Comparison of ENCODE assay signal across 8 cellular contexts in the genomic region with DNA sequence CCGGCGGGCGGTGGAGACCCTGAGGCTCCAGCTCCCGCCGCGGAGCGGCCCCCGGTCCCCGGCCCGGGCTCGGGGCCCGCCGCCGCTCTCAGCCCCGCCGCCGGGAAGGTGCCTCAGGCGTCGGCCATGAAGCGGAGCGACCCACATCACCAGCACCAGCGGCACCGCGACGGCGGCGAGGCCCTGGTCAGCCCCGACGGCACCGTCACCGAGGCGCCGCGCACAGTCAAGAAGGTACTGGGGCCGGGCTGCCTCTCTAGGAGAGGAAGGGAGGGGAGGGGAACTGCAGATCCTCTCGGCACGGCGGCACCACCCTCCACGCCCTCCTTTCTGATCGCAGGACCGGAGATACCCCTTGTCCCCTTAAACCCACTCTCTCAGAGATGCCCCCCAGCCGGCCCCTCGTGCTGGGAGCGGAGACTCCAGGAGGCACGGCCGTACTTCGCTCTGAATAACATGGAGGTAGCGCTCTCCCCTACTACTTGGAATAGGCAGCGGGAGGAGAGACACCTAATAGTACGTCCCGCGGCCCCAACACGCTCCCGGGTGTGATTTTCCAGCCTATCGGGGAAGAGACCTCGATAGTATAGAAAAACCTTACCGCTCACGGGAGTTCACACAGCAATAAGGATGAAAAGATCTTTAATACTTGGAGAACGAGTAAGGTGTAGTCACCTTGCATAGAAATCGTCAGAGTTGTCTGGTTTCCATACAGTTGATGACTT. TPM values are rescaled to one million over a fixed set of nuclear protein-coding genes. Genes with fewer than 3 reads are reported as not detected.
DNase-seq lines count a peak whose midpoint lies in the region; ATAC-seq and TF ChIP-seq lines count a peak whose summit lies in the region.

No MANE protein-coding gene starts in this region.

- H3K9ac ChIP-seq in BLaER1 treated with 17β-estradiol and CSF1 and Interleukin-3, amounts not matched to agents 10 nM and 100 nM = peak overlapping the region; percentile 80 to 92 (median 88)
- peak overlapping the region; percentile 63 for H3K9ac ChIP-seq in PC-3 (ENCODE audit: low read length)
- H3K9ac ChIP-seq in neural progenitor cell = peak overlapping the region; percentile 14

- H3K27ac Mint-ChIP-seq in activated T-helper 2 cell treated with anti-CD3 and anti-CD28 coated beads, Interferon-gamma antibody, Interleukin-2, Interleukin-4, amounts not matched to agents 10 μg/mL and 5 μg/mL and 100 μg/mL, durations not matched to agents 14 hours and 24 hours and 36 hours = peak overlapping the region; percentile 76
- H3K27ac Mint-ChIP-seq in neural progenitor cell = peak overlapping the region; percentile 74

- intact Hi-C loops in PC-3 (cut with micrococcal nuclease) = no loop called here
- intact Hi-C loops in activated T-helper 2 cell treated with anti-CD3 and anti-CD28 coated beads, Interferon-gamma antibody, Interleukin-2, Interleukin-4, amounts not matched to agents 10 μg/mL and 5 μg/mL and 100 μg/mL, durations not matched to agents 14 hours and 24 hours and 36 hours (cut with micrococcal nuclease) = loop anchor here (2.0 to 10.0 kb wide), 3 partner anchors 209 to 1573 kb away; a partner anchor contains a TSS

- no peaks in the 10 kb centered on the region for H3K9me3 Mint-ChIP-seq in activated T-helper 2 cell treated with anti-CD3 and anti-CD28 coated beads, Interferon-gamma antibody, Interleukin-2, Interleukin-4, amounts not matched to agents 10 μg/mL and 5 μg/mL and 100 μg/mL, durations not matched to agents 14 hours and 24 hours and 36 hours
- H3K9me3 Mint-ChIP-seq in neural progenitor cell = no peaks in the 10 kb centered on the region

- CTCF ChIA-PET in PC-3 (lab: Charles Lee) = interaction anchor here (0.7 kb wide), 2 partner anchors 62 to 142 kb away, joined by 4 to 5 read pairs; no protein-coding TSS in a partner anchor

- H3F3A ChIP-seq in PC-3 (ENCODE audit: low read length, unreplicated experiment) (no peaks in the 10 kb centered on the region), neural progenitor cell (ENCODE audit: low read depth) (peaks cover 32% of the 10 kb centered on the region)

- H3K27ac ChIP-seq in BLaER1 treated with 17β-estradiol and CSF1 and Interleukin-3, amounts not matched to agents 10 nM and 100 nM = peak overlapping the region; percentile 52 to 91 (median 88); a peak in 21 of 22 replicates
- no peak overlapping the region for H3K27ac ChIP-seq in PC-3 (ENCODE audit: low read length)
- peak overlapping the region; percentile 27 for H3K27ac ChIP-seq in neural progenitor cell
- peak overlapping the region; percentile 99 for H3K27ac ChIP-seq in substantia nigra (ENCODE audit: low read depth, low read length, poor library complexity, severe bottlenecking)

- ATAC-seq in GM19395 (IDR thresholded peaks at IDR 0.05; ENCODE audit: unreplicated experiment) (peak; percentile 49), HG03460 (IDR thresholded peaks at IDR 0.05; ENCODE audit: unreplicated experiment) (peak; percentile 41), PC-3 (peak; percentile 57)

- H3K4me1 ChIP-seq in BLaER1 treated with 17β-estradiol and CSF1 and Interleukin-3, amounts not matched to agents 10 nM and 100 nM = peaks cover 38 to 58% (median 55%) of the 10 kb centered on the region in 10 experiments
- H3K4me1 ChIP-seq in PC-3 (ENCODE audit: insufficient read depth, low read length) = peaks cover 22% of the 10 kb centered on the region
- H3K4me1 ChIP-seq in neural progenitor cell = peaks cover 13% of the 10 kb centered on the region

- H3K4me2 ChIP-seq in BLaER1 treated with 17β-estradiol and CSF1 and Interleukin-3, amounts not matched to agents 10 nM and 100 nM = peak overlapping the region; percentile 78 to 97 (median 89)
- H3K4me2 ChIP-seq in PC-3 (ENCODE audit: low read length) = peak overlapping the region; percentile 83
- H3K4me2 ChIP-seq in neural progenitor cell = peak overlapping the region; percentile 89

- H3K27me3 ChIP-seq in BLaER1 treated with 17β-estradiol and CSF1 and Interleukin-3, amounts not matched to agents 10 nM and 100 nM = no peaks in the 10 kb centered on the region
- no peaks in the 10 kb centered on the region for H3K27me3 ChIP-seq in PC-3 (ENCODE audit: low read length)
- no peaks in the 10 kb centered on the region for H3K27me3 ChIP-seq in neural progenitor cell

- H3K79me2 ChIP-seq in PC-3 (ENCODE audit: low read length) = peaks cover 35% of the 10 kb centered on the region
- H3K79me2 ChIP-seq in neural progenitor cell (ENCODE audit: low read depth) = peaks cover 51% of the 10 kb centered on the region

- H3K4me3 ChIP-seq in BLaER1 treated with 17β-estradiol and CSF1 and Interleukin-3, amounts not matched to agents 10 nM and 100 nM = peak overlapping the region; percentile 91 to 98 (median 97)
- H3K4me3 ChIP-seq in PC-3 (ENCODE audit: low read length) (peak overlapping the region; percentile 82), fibroblast of the aortic adventitia (ENCODE audit: low read depth, low read length) (peak overlapping the region; percentile 79), neural progenitor cell (peak overlapping the region; percentile 75)

- no TSS peak for BruUV-seq in PC-3 (replicated peaks; lab: Mats Ljungman, UMichigan)

- peaks cover 0 to 41% (median 14%) of the 10 kb centered on the region in 11 experiments; a peak in 10 of 22 replicates for H4K20me1 ChIP-seq in BLaER1 treated with 17β-estradiol and CSF1 and Interleukin-3, amounts not matched to agents 10 nM and 100 nM
- H4K20me1 ChIP-seq in PC-3 (ENCODE audit: low read length) (no peaks in the 10 kb centered on the region), neural progenitor cell (ENCODE audit: low read depth) (peaks cover 26% of the 10 kb centered on the region)

- DNase-seq in PC-3 (peak; percentile 41), fibroblast of the aortic adventitia (ENCODE audit: low read depth) (peak; percentile 25), neural progenitor cell (ENCODE audit: low spot score) (peak; percentile 77), substantia nigra (lab: John Stamatoyannopoulos, UW) (peak in 35 of 49 donors; percentile 7 to 85 (median 52))
- DNase-seq in activated T-helper 2 cell treated with anti-CD3 and anti-CD28 coated beads, Interferon-gamma antibody, Interleukin-2, Interleukin-4, amounts not matched to agents 10 μg/mL and 5 μg/mL and 100 μg/mL, durations not matched to agents 14 hours and 24 hours and 36 hours (ENCODE audit: low spot score) = peak; percentile 50

- peak overlapping the region; percentile 94 for H2AFZ ChIP-seq in PC-3 (ENCODE audit: low read length)
- H2AFZ ChIP-seq in neural progenitor cell (replicated peaks) = peak overlapping the region; percentile 51

- H3K36me3 ChIP-seq in BLaER1 treated with 17β-estradiol and CSF1 and Interleukin-3, amounts not matched to agents 10 nM and 100 nM = 0 out of 22 replicates have a peak, but pooled peaks cover 0 to 4% (median 0%) of the 10 kb centered on the region in 11 experiments
- H3K36me3 ChIP-seq in PC-3 (ENCODE audit: low read depth, low read length) (no peaks in the 10 kb centered on the region), neural progenitor cell (no peaks in the 10 kb centered on the region)

- H3K9me3 ChIP-seq in BLaER1 treated with 17β-estradiol and CSF1 and Interleukin-3, amounts not matched to agents 10 nM and 100 nM (replicated peaks in 1 of 11) = no peaks in the 10 kb centered on the region
- no peaks in the 10 kb centered on the region for H3K9me3 ChIP-seq in PC-3 (ENCODE audit: low read length)
- no peaks in the 10 kb centered on the region for H3K9me3 ChIP-seq in neural progenitor cell (ENCODE audit: low read depth)

- TF ChIP-seq CTCF in PC-3 (conservative IDR thresholded peaks at IDR 0.05; ENCODE audit: low read depth, low read length) (no peak), fibroblast of the aortic adventitia (IDR thresholded peaks at IDR 0.05; ENCODE audit: insufficient read depth, low read length) (no peak), neural progenitor cell (IDR thresholded peaks at IDR 0.05) (no peak)

- no peaks in the 10 kb centered on the region for H3K27me3 Mint-ChIP-seq in activated T-helper 2 cell treated with anti-CD3 and anti-CD28 coated beads, Interferon-gamma antibody, Interleukin-2, Interleukin-4, amounts not matched to agents 10 μg/mL and 5 μg/mL and 100 μg/mL, durations not matched to agents 14 hours and 24 hours and 36 hours (ENCODE audit: low read depth)
- H3K27me3 Mint-ChIP-seq in neural progenitor cell (ENCODE audit: insufficient read depth, low read depth) = peaks cover 4% of the 10 kb centered on the region

- POLR2A ChIA-PET in PC-3 (lab: Charles Lee; ENCODE audit: unreplicated experiment) = interaction anchor here (0.5 to 0.7 kb wide), 3 partner anchors 73 to 159 kb away, joined by 3 to 9 read pairs (median 4); no protein-coding TSS in a partner anchor

- H3K9me2 ChIP-seq in PC-3 (replicated peaks; ENCODE audit: low read length) = no peaks in the 10 kb centered on the region

- peaks cover 22% of the 10 kb centered on the region for H3K4me1 Mint-ChIP-seq in activated T-helper 2 cell treated with anti-CD3 and anti-CD28 coated beads, Interferon-gamma antibody, Interleukin-2, Interleukin-4, amounts not matched to agents 10 μg/mL and 5 μg/mL and 100 μg/mL, durations not matched to agents 14 hours and 24 hours and 36 hours (ENCODE audit: low read depth)
- H3K4me1 Mint-ChIP-seq in neural progenitor cell = peaks cover 37% of the 10 kb centered on the region

- peak overlapping the region; percentile 94 for H3K4me3 Mint-ChIP-seq in activated T-helper 2 cell treated with anti-CD3 and anti-CD28 coated beads, Interferon-gamma antibody, Interleukin-2, Interleukin-4, amounts not matched to agents 10 μg/mL and 5 μg/mL and 100 μg/mL, durations not matched to agents 14 hours and 24 hours and 36 hours (ENCODE audit: low read depth)
- peak overlapping the region; percentile 92 for H3K4me3 Mint-ChIP-seq in neural progenitor cell

- H3K36me3 Mint-ChIP-seq in activated T-helper 2 cell treated with anti-CD3 and anti-CD28 coated beads, Interferon-gamma antibody, Interleukin-2, Interleukin-4, amounts not matched to agents 10 μg/mL and 5 μg/mL and 100 μg/mL, durations not matched to agents 14 hours and 24 hours and 36 hours (ENCODE audit: low read depth) = no peaks in the 10 kb centered on the region
- H3K36me3 Mint-ChIP-seq in neural progenitor cell = peaks cover 2% of the 10 kb centered on the region

RNA-seq across cellular contexts. Expression of a gene that starts 0.5 kb away (rescaled TPM):
- 7.9 and 9.2 TPM in 2 replicates for total RNA-seq in PC-3 (2014; rRNA removed)
- total RNA-seq in activated T-helper 2 cell treated with anti-CD3 and anti-CD28 coated beads, Interferon-gamma antibody, Interleukin-2, Interleukin-4, amounts not matched to agents 10 μg/mL and 5 μg/mL and 100 μg/mL, durations not matched to agents 14 hours and 24 hours and 36 hours = 14.7 and 15.1 TPM in 2 replicates
- total RNA-seq in fibroblast of the aortic adventitia (ENCODE audit: low replicate concordance) = 12.1 and 20.3 TPM in 2 replicates
- 36.1 and 39.3 TPM in 2 replicates for total RNA-seq in neural progenitor cell (ENCODE audit: low replicate concordance)

RNA-seq across cellular contexts. Expression of a gene that starts 36.9 kb away (rescaled TPM):
- total RNA-seq in PC-3 (2014; rRNA removed) = 15.5 and 15.7 TPM in 2 replicates
- 0.64 and 0.89 TPM in 2 replicates for total RNA-seq in activated T-helper 2 cell treated with anti-CD3 and anti-CD28 coated beads, Interferon-gamma antibody, Interleukin-2, Interleukin-4, amounts not matched to agents 10 μg/mL and 5 μg/mL and 100 μg/mL, durations not matched to agents 14 hours and 24 hours and 36 hours
- 4.2 and 24.1 TPM in 2 replicates for total RNA-seq in fibroblast of the aortic adventitia (ENCODE audit: low replicate concordance)
- total RNA-seq in neural progenitor cell (ENCODE audit: low replicate concordance) = 46.0 and 114 TPM in 2 replicates

Comparison
In these comparisons a context has a peak if more than half of its experiments do, and no peak if none do; other contexts are left out.
1. H3K9ac ChIP-seq: peak in every context shown above with its lines; median percentile 88 in BLaER1 treated with 17β-estradiol and CSF1 and Interleukin-3, amounts not matched to agents 10 nM and 100 nM; 63 in PC-3; 14 in neural progenitor cell.
2. DNase-seq: peak in every context shown above with its lines; median percentile 77 in neural progenitor cell; 52 in substantia nigra; 50 in activated T-helper 2 cell treated with anti-CD3 and anti-CD28 coated beads, Interferon-gamma antibody, Interleukin-2, Interleukin-4, amounts not matched to agents 10 μg/mL and 5 μg/mL and 100 μg/mL, durations not matched to agents 14 hours and 24 hours and 36 hours; 41 in PC-3; 25 in fibroblast of the aortic adventitia.